1 cellular context compared by ENCODE assay signal in genomic region chr6:135161411-135161810, GRCh38.
TF ChIP-seq lines count a peak whose summit lies in the region.

No MANE protein-coding gene starts in this region.

TF ChIP-seq in H1, 55 proteins besides CTCF, POLR2A, EP300 and RAD21:
- TF ChIP-seq ZNF274 (IDR thresholded peaks at IDR 0.05; ENCODE audit: borderline replicate concordance, extremely low read depth, low read length) (no peak), TAF7 (optimal IDR thresholded peaks at IDR 0.05; ENCODE audit: borderline replicate concordance, low read depth, low read length) (no peak), CREB1 (IDR thresholded peaks at IDR 0.05) (no peak)
